ENCODE assay signal across 10 cellular contexts in genomic region chr22:23204541-23205157, GRCh38. TPM values are rescaled to one million over a fixed set of nuclear protein-coding genes. Genes with fewer than 3 reads are reported as not detected.
DNase-seq lines count a peak whose midpoint lies in the region; TF ChIP-seq lines count a peak whose summit lies in the region.
"Had no signal": no experiment of that assay in that cellular context is flagged by ENCODE, and none has a peak within 500 bp of the region (broad histone marks: within the 10 kb centered on the region; RNA-seq: fewer than 3 reads in every experiment).

No MANE protein-coding gene starts in this region.

- TF ChIP-seq CTCF in dorsolateral prefrontal cortex (IDR thresholded peaks at IDR 0.05 in 54 of 56, conservative IDR thresholded peaks at IDR 0.05 in 2 of 56; ENCODE audit: low read depth in 1 of 56, partially characterized antibody in 56 of 56), result no peak
- no peak for TF ChIP-seq CTCF in vagina (IDR thresholded peaks at IDR 0.05)
- TF ChIP-seq CTCF in Caco-2 (IDR thresholded peaks at IDR 0.05; ENCODE audit: insufficient read depth in 1 of 2, low read depth in 1 of 2, low read length in 1 of 2, severe bottlenecking in 1 of 2, unreplicated experiment in 1 of 2), result no peak

- CTCF ChIA-PET in activated naive CD4-positive, alpha-beta T cell treated with anti-CD3 and anti-CD28 coated beads for 36 hours (lab: Charles Lee), result no interaction called here
- CTCF ChIA-PET in HEK293T (lab: Yijun Ruan, JAX), result no interaction called here
- CTCF ChIA-PET in Caco-2 (lab: Charles Lee), result interaction anchor here (0.6 kb wide), 1 partner anchor 36 kb away, joined by 3 read pairs; no protein-coding TSS in a partner anchor

- POLR2A ChIA-PET in HEK293T (lab: Yijun Ruan, JAX) (no interaction called here), Caco-2 (lab: Charles Lee) (no interaction called here)

- H3K27me3 Mint-ChIP-seq in activated naive CD4-positive, alpha-beta T cell treated with anti-CD3 and anti-CD28 coated beads for 36 hours (ENCODE audit: low read depth), result no peaks in the 10 kb centered on the region
- H3K27me3 Mint-ChIP-seq in Caco-2 (ENCODE audit: insufficient read depth, unreplicated experiment), result no peaks in the 10 kb centered on the region
- H3K27me3 Mint-ChIP-seq: activated B cell treated with CpG ODN at 0.5 μM for 24 hours had no signal

- peak overlapping the region in 48 of 59 donors; percentile 4 to 75 (median 48) for H3K27ac ChIP-seq in dorsolateral prefrontal cortex
- peak overlapping the region; percentile 55 for H3K27ac ChIP-seq in muscle layer of colon (ENCODE audit: low read depth, low read length)
- H3K27ac ChIP-seq in vagina, result no peak overlapping the region

- no peak for TF ChIP-seq POLR2A in vagina (IDR thresholded peaks at IDR 0.05)

- H3K4me3 ChIP-seq in dorsolateral prefrontal cortex (peak overlapping the region in 1 of 59 donors; percentile 10), muscle layer of colon (ENCODE audit: low read depth in 1 of 2, low read length in 2 of 2) (no peak overlapping the region), vagina (no peak overlapping the region), Caco-2 (ENCODE audit: low read depth, low read length) (no peak overlapping the region)

- intact Hi-C loops in activated naive CD4-positive, alpha-beta T cell treated with anti-CD3 and anti-CD28 coated beads for 36 hours (cut with micrococcal nuclease), result no loop called here
- intact Hi-C loops in dorsolateral prefrontal cortex (cut with DNase I) (loop anchor here in 1 of 2 donors (5.0 kb wide), 1 partner anchor 33 kb away; no protein-coding TSS in a partner anchor), vagina (cut with DNase I) (no loop called here), Caco-2 (cut with micrococcal nuclease; ENCODE audit: unreplicated experiment) (no loop called here)

- H3K4me1 Mint-ChIP-seq in activated naive CD4-positive, alpha-beta T cell treated with anti-CD3 and anti-CD28 coated beads for 36 hours (ENCODE audit: low read depth), result peaks cover 37% of the 10 kb centered on the region
- H3K4me1 Mint-ChIP-seq in Caco-2 (ENCODE audit: low read depth, unreplicated experiment), result no peaks in the 10 kb centered on the region

- BruUV-seq in Caco-2 (replicated peaks; lab: Mats Ljungman, UMichigan), result no TSS peak

- no peaks in the 10 kb centered on the region for H3K9me3 Mint-ChIP-seq in activated naive CD4-positive, alpha-beta T cell treated with anti-CD3 and anti-CD28 coated beads for 36 hours
- no peaks in the 10 kb centered on the region for H3K9me3 Mint-ChIP-seq in Caco-2 (ENCODE audit: unreplicated experiment)
- H3K9me3 Mint-ChIP-seq: activated B cell treated with CpG ODN at 0.5 μM for 24 hours had no signal

- H3K9ac ChIP-seq in muscle layer of colon (ENCODE audit: low read length), result no peak overlapping the region

- peaks cover 21% of the 10 kb centered on the region for H3K36me3 Mint-ChIP-seq in activated naive CD4-positive, alpha-beta T cell treated with anti-CD3 and anti-CD28 coated beads for 36 hours (ENCODE audit: low read depth)
- peaks cover 44% of the 10 kb centered on the region for H3K36me3 Mint-ChIP-seq in Caco-2 (ENCODE audit: insufficient read depth, unreplicated experiment)

- H3K4me1 ChIP-seq in muscle layer of colon (ENCODE audit: insufficient read depth, low read length) (peaks cover 29% of the 10 kb centered on the region), vagina (peaks cover 20% of the 10 kb centered on the region), Caco-2 (no peaks in the 10 kb centered on the region)

- H3K27me3 ChIP-seq in dorsolateral prefrontal cortex, result no peaks in the 10 kb centered on the region
- no peaks in the 10 kb centered on the region for H3K27me3 ChIP-seq in muscle layer of colon (ENCODE audit: control insufficient read depth in 1 of 2, insufficient read depth in 2 of 2, low read length in 2 of 2)
- H3K27me3 ChIP-seq in vagina, result no peaks in the 10 kb centered on the region
- no peaks in the 10 kb centered on the region for H3K27me3 ChIP-seq in Caco-2 (replicated peaks; ENCODE audit: control insufficient read depth, insufficient read depth, low read length)

- no peaks in the 10 kb centered on the region for H3K9me3 ChIP-seq in muscle layer of colon (ENCODE audit: low read length)
- H3K9me3 ChIP-seq in vagina, result no peaks in the 10 kb centered on the region
- no peaks in the 10 kb centered on the region for H3K9me3 ChIP-seq in Caco-2

- peak overlapping the region; percentile 36 for H3K27ac Mint-ChIP-seq in activated naive CD4-positive, alpha-beta T cell treated with anti-CD3 and anti-CD28 coated beads for 36 hours
- H3K27ac Mint-ChIP-seq in Caco-2 (ENCODE audit: unreplicated experiment), result no peak overlapping the region
- H3K27ac Mint-ChIP-seq: activated B cell treated with CpG ODN at 0.5 μM for 24 hours had no signal

- no peak overlapping the region for H3K4me3 Mint-ChIP-seq in activated naive CD4-positive, alpha-beta T cell treated with anti-CD3 and anti-CD28 coated beads for 36 hours
- H3K4me3 Mint-ChIP-seq in Caco-2 (ENCODE audit: unreplicated experiment), result no peak overlapping the region
- H3K4me3 Mint-ChIP-seq: activated B cell treated with CpG ODN at 0.5 μM for 24 hours had no signal

- no peak for DNase-seq in activated naive CD4-positive, alpha-beta T cell treated with anti-CD3 and anti-CD28 coated beads for 36 hours
- no peak for DNase-seq in activated naive CD4-positive, alpha-beta T cell treated with Interleukin-2 at 50 U/mL for 16 hours
- DNase-seq in dorsolateral prefrontal cortex (peak in 2 of 10 donors; percentile 52 to 93), vagina (ENCODE audit: extremely low spot score in 2 of 2) (no peak), HEK293T (ENCODE audit: extremely low spot score) (no peak), NCI-H1436 treated with DMSO at 0.1 percent for 48 hours (lab: John Stamatoyannopoulos, UW) (no peak), Caco-2 (no peak)
- DNase-seq: activated B cell treated with CpG ODN at 0.5 μM for 24 hours had no signal

- H3K36me3 ChIP-seq in muscle layer of colon (ENCODE audit: insufficient read depth, low read length) (peaks cover 5% of the 10 kb centered on the region), vagina (no peaks in the 10 kb centered on the region), Caco-2 (ENCODE audit: control insufficient read depth, insufficient read depth, low read length) (peaks cover 2% of the 10 kb centered on the region; the same call in 1 of the 2 replicates)

TF ChIP-seq in HEK293T, 16 proteins besides CTCF, POLR2A, EP300 and RAD21:
- TF ChIP-seq FOXA1 (IDR thresholded peaks at IDR 0.05), result no peak
- no peak for TF ChIP-seq BHLHE40 (IDR thresholded peaks at IDR 0.05; ENCODE audit: borderline replicate concordance)
- no peak for TF ChIP-seq SP1 (IDR thresholded peaks at IDR 0.05)
- no peak for TF ChIP-seq LEF1 (IDR thresholded peaks at IDR 0.05; ENCODE audit: borderline replicate concordance)
- TF ChIP-seq PKNOX1 (IDR thresholded peaks at IDR 0.05), result no peak
- TF ChIP-seq ZNF384 (IDR thresholded peaks at IDR 0.05), result no peak

RNA-seq across cellular contexts. Expression of gene BCR, which starts 24.3 kb away (rescaled TPM):
- total RNA-seq in activated naive CD4-positive, alpha-beta T cell treated with anti-CD3 and anti-CD28 coated beads for 36 hours, result 10 to 100 TPM; 62.3 to 63.3 TPM
- total RNA-seq in dorsolateral prefrontal cortex, result 100 to 1,000 TPM in 90 of 120 experiments, 10 to 100 TPM in 30; 54.7 to 211 (median 113) TPM
- 52.5 TPM for total RNA-seq in vagina
- 74.1 and 87.4 TPM in 2 replicates for total RNA-seq in Caco-2 (2022)

RNA-seq across cellular contexts. Expression of gene RAB36, which starts 59.4 kb away (rescaled TPM):
- total RNA-seq in activated naive CD4-positive, alpha-beta T cell treated with anti-CD3 and anti-CD28 coated beads for 36 hours, result not detected
- 10 to 100 TPM in 101 of 120 experiments, 1 to 10 TPM in 19; 7.2 to 20.6 (median 12.3) TPM for total RNA-seq in dorsolateral prefrontal cortex
- total RNA-seq in vagina, result 3.2 TPM
- total RNA-seq in Caco-2 (2022), result 0.52 and 0.97 TPM in 2 replicates
- total RNA-seq: mononuclear cell had no signal
